In the genomic region with DNA sequence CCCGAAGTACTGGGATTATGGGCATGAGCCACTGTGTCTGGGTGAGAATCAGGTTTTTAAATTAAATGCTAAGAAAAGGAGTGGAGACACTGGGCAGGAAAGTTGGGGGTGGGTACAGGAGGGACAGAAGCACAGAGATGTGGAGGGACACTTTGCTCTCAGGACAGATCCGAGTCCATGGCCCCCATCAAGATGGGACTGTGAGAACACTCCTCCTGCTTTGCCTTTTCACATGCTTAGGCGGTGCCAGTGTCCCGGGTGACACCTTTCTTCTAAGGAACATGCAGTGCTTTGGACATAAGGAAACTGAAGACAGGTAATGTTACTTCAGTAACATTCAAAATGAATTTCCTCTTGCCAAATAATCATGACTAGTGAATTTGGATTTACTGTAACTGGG, we compare ENCODE assay signal across 16 cellular contexts. TPM values are rescaled to one million over a fixed set of nuclear protein-coding genes. Genes with fewer than 3 reads are reported as not detected.
A peak's percentile ranks its signal among the peaks of the same experiment; 100 is the strongest.
DNase-seq lines count a peak whose midpoint lies in the region; ATAC-seq and TF ChIP-seq lines count a peak whose summit lies in the region.
"Had no signal": no experiment of that assay in that cellular context is flagged by ENCODE, and none has a peak within 500 bp of the region (broad histone marks: within the 10 kb centered on the region; RNA-seq: fewer than 3 reads in every experiment).

No MANE protein-coding gene starts in this region.

- no peaks in the 10 kb centered on the region; the same call in 1 of the 2 replicates for H4K20me1 ChIP-seq in PC-9 (ENCODE audit: insufficient read depth)

- H3K23ac ChIP-seq in mesenchymal stem cell (ENCODE audit: low read length in 2 of 2): no peak overlapping the region

- WGBS in esophagus muscularis mucosa: 100% methylated on average over 4 of the region's 4 CpGs
- WGBS in mesenchymal stem cell: 99% methylated on average over 4 of the region's 4 CpGs
- 80% methylated on average over 4 of the region's 4 CpGs for WGBS in suprapubic skin

- H3K4me1 ChIP-seq in PC-9 (replicated peaks; ENCODE audit: insufficient read depth): peaks cover 17% of the 10 kb centered on the region
- H3K4me1 ChIP-seq in esophagus muscularis mucosa: peaks cover 31 to 51% (median 48%) of the 10 kb centered on the region in 4 donors
- H3K4me1 ChIP-seq in mesenchymal stem cell (ENCODE audit: control insufficient read depth, insufficient read depth, low read depth, low read length): peaks cover 3% of the 10 kb centered on the region
- peaks cover 21% of the 10 kb centered on the region for H3K4me1 ChIP-seq in suprapubic skin

- intact Hi-C loops in PC-9 (cut with micrococcal nuclease; ENCODE audit: unreplicated experiment) (no loop called here), esophagus muscularis mucosa (cut with DNase I) (no loop called here)

- TF ChIP-seq EP300 in esophagus muscularis mucosa (IDR thresholded peaks at IDR 0.05) (no peak), suprapubic skin (IDR thresholded peaks at IDR 0.05) (no peak)

- CTCF ChIA-PET in PC-9 (lab: Charles Lee): no interaction called here

- H3K4me3 ChIP-seq in PC-9 (no peak overlapping the region), esophagus muscularis mucosa (no peak overlapping the region), mesenchymal stem cell (ENCODE audit: insufficient read depth in 1 of 2, low read depth in 1 of 2, low read length in 2 of 2) (no peak overlapping the region), suprapubic skin (no peak overlapping the region)

- H3K9me3 ChIP-seq in PC-9 (ENCODE audit: insufficient read depth, low read depth): no peaks in the 10 kb centered on the region
- no peaks in the 10 kb centered on the region for H3K9me3 ChIP-seq in esophagus muscularis mucosa
- H3K9me3 ChIP-seq in mesenchymal stem cell (ENCODE audit: control insufficient read depth, low read length): no peaks in the 10 kb centered on the region
- H3K9me3 ChIP-seq in suprapubic skin: no peaks in the 10 kb centered on the region

- H2AFZ ChIP-seq in PC-9: no peak overlapping the region
- no peak overlapping the region for H2AFZ ChIP-seq in mesenchymal stem cell (ENCODE audit: low read depth, low read length)

- no peak overlapping the region for H2BK12ac ChIP-seq in mesenchymal stem cell (ENCODE audit: low read length in 2 of 2)

- H2AK5ac ChIP-seq in mesenchymal stem cell (ENCODE audit: low read length, severe bottlenecking): no peak overlapping the region

- peak overlapping the region; percentile 38; the same call in 1 of the 2 replicates for H3K27ac ChIP-seq in PC-9
- H3K27ac ChIP-seq in esophagus muscularis mucosa (replicated peaks in 1 of 4): peak overlapping the region; percentile 71 to 82 (median 77)
- no peak overlapping the region for H3K27ac ChIP-seq in mesenchymal stem cell (ENCODE audit: low read length, poor library complexity, severe bottlenecking)
- peak overlapping the region; percentile 56 for H3K27ac ChIP-seq in suprapubic skin
- H3K27ac ChIP-seq: KMS-11 had no signal

- H3F3A ChIP-seq in PC-9 (ENCODE audit: insufficient read depth, low read depth): peaks cover 13% of the 10 kb centered on the region

- TF ChIP-seq CTCF in PC-9 (conservative IDR thresholded peaks at IDR 0.05) (no peak), esophagus muscularis mucosa (IDR thresholded peaks at IDR 0.05) (no peak), suprapubic skin (IDR thresholded peaks at IDR 0.05) (no peak)

- no peak overlapping the region for H3K4ac ChIP-seq in mesenchymal stem cell (ENCODE audit: low read depth in 1 of 2, low read length in 2 of 2)

- no peak overlapping the region for H2BK5ac ChIP-seq in mesenchymal stem cell (ENCODE audit: low read depth, low read length, poor library complexity, severe bottlenecking)

- no peak overlapping the region for H2BK120ac ChIP-seq in mesenchymal stem cell (ENCODE audit: low read depth, low read length)

- peaks cover 8% of the 10 kb centered on the region; the same call in 1 of the 2 replicates for H3K79me2 ChIP-seq in PC-9 (ENCODE audit: low read depth)

- no peak overlapping the region for H3K18ac ChIP-seq in mesenchymal stem cell (ENCODE audit: low read depth in 1 of 2, low read length in 2 of 2)

- no peak overlapping the region for H4K91ac ChIP-seq in mesenchymal stem cell (ENCODE audit: low read length)

- no peak overlapping the region for H3K14ac ChIP-seq in mesenchymal stem cell (ENCODE audit: low read length in 2 of 2)

- peaks cover 4% of the 10 kb centered on the region for H3K79me1 ChIP-seq in mesenchymal stem cell (replicated peaks; ENCODE audit: low read length, poor library complexity, severe bottlenecking)

- TF ChIP-seq POLR2A in esophagus muscularis mucosa (IDR thresholded peaks at IDR 0.05; ENCODE audit: low read depth): no peak
- TF ChIP-seq POLR2A in suprapubic skin (IDR thresholded peaks at IDR 0.05): no peak

- H3K27me3 ChIP-seq in PC-9 (ENCODE audit: insufficient read depth, low read depth) (no peaks in the 10 kb centered on the region), esophagus muscularis mucosa (no peaks in the 10 kb centered on the region), mesenchymal stem cell (ENCODE audit: control insufficient read depth in 1 of 2, insufficient read depth in 1 of 2, low read length in 2 of 2) (no peaks in the 10 kb centered on the region), suprapubic skin (no peaks in the 10 kb centered on the region)

- H3K4me2 ChIP-seq in PC-9 (peak overlapping the region; percentile 53), mesenchymal stem cell (ENCODE audit: low read length, poor library complexity, severe bottlenecking) (no peak overlapping the region)
- H3K4me2 ChIP-seq: KMS-11 had no signal

- H2BK15ac ChIP-seq in mesenchymal stem cell (ENCODE audit: low read depth, poor library complexity, severe bottlenecking): no peak overlapping the region

- DNase-seq in PC-9 (no peak), esophagus muscularis mucosa (ENCODE audit: extremely low spot score) (no peak), mesenchymal stem cell (no peak), suprapubic skin (ENCODE audit: low spot score in 2 of 2) (no peak), SHP77 treated with DMSO at 0.1 percent for 48 hours (lab: John Stamatoyannopoulos, UW) (no peak)
- no peak for DNase-seq in activated CD4-positive, alpha-beta T cell treated with anti-CD3 and anti-CD28 coated beads for 4 hours
- DNase-seq: activated CD4-positive, alpha-beta T cell treated with anti-CD3 and anti-CD28 coated beads for 36 hours; activated CD8-positive, alpha-beta memory T cell treated with anti-CD3 and anti-CD28 coated beads, Interleukin-2, amount 10 ng/mL, durations not matched to agents 7 days and 5 days; COR-L47; immature natural killer cell; naive thymus-derived CD4-positive, alpha-beta T cell; NCI-H2029 treated with DMSO at 0.1 percent for 48 hours; NCI-H510A treated with DMSO at 0.1 percent for 48 hours; stimulated activated naive CD4-positive, alpha-beta T cell had no signal

- H3K36me3 ChIP-seq in PC-9 (ENCODE audit: low read depth): no peaks in the 10 kb centered on the region
- peaks cover 0 to 46% (median 12%) of the 10 kb centered on the region in 4 donors for H3K36me3 ChIP-seq in esophagus muscularis mucosa
- H3K36me3 ChIP-seq in mesenchymal stem cell (ENCODE audit: control insufficient read depth in 1 of 2, insufficient read depth in 2 of 2, low read depth in 1 of 2, low read length in 2 of 2): peaks cover 11 to 46% of the 10 kb centered on the region in 2 experiments
- peaks cover 5% of the 10 kb centered on the region for H3K36me3 ChIP-seq in suprapubic skin

- H3K9me2 ChIP-seq in PC-9 (ENCODE audit: insufficient read depth): no peaks in the 10 kb centered on the region

- POLR2A ChIA-PET in PC-9 (lab: Charles Lee; ENCODE audit: unreplicated experiment): interaction anchor here (0.5 kb wide), 1 partner anchor 630 kb away, joined by 3 read pairs; no protein-coding TSS in a partner anchor

- no peak for ATAC-seq in SK-N-SH treated with all-trans-retinoic acid at 6 μM for 48 hours
- ATAC-seq: activated CD4-positive, alpha-beta T cell treated with anti-CD3 and anti-CD28 coated beads for 36 hours; activated CD8-positive, alpha-beta memory T cell treated with anti-CD3 and anti-CD28 coated beads, Interleukin-2, amount 10 ng/mL, durations not matched to agents 7 days and 5 days; naive thymus-derived CD4-positive, alpha-beta T cell had no signal

- H3K9ac ChIP-seq in mesenchymal stem cell (ENCODE audit: low read length): peak overlapping the region; percentile 39
- H3K9ac ChIP-seq: KMS-11 had no signal

- H4K8ac ChIP-seq in mesenchymal stem cell (ENCODE audit: low read length): no peak overlapping the region

- BruUV-seq in PC-9 (replicated peaks; lab: Mats Ljungman, UMichigan): TSS peak; percentile 11

TF ChIP-seq in SK-N-SH treated with all-trans-retinoic acid at 6 μM for 48 hours, 23 proteins besides CTCF, POLR2A, EP300 and RAD21:
- no peak for TF ChIP-seq ZC3H10 (CRISPR knock-in tag; IDR thresholded peaks at IDR 0.05)

RNA-seq across cellular contexts. Expression of gene SLC25A33, which starts 16.7 kb away (rescaled TPM):
- total RNA-seq in PC-9 (2021) (3.0 and 4.4 TPM in 2 replicates), esophagus muscularis mucosa (10 to 100 TPM in 1 of 4 donors, 1 to 10 TPM in 3; 5.1 to 15.6 (median 8.9) TPM), suprapubic skin (1 to 10 TPM; 2.3 to 9.7 (median 5.3) TPM)
- 4.7 TPM for polyA plus RNA-seq in mesenchymal stem cell (2013, experiment 1 of 2)
- polyA plus RNA-seq in mesenchymal stem cell (2013, experiment 2 of 2): 4.9 TPM

RNA-seq across cellular contexts. Expression of gene TMEM201, which starts 32.8 kb away (rescaled TPM):
- total RNA-seq in PC-9 (2021): 17.2 and 17.4 TPM in 2 replicates
- total RNA-seq in esophagus muscularis mucosa: 10 to 100 TPM in 1 of 4 donors, 1 to 10 TPM in 3; 6.8 to 10.5 (median 8.2) TPM
- polyA plus RNA-seq in mesenchymal stem cell (2013, experiment 1 of 2): 4.9 TPM
- 5.1 TPM for polyA plus RNA-seq in mesenchymal stem cell (2013, experiment 2 of 2)
- total RNA-seq in suprapubic skin: 10 to 100 TPM; 11.6 to 14.6 (median 11.9) TPM
